In genomic region chr11:86818466-86819282, GRCh38 we compare ENCODE assay signal across 8 cellular contexts. TPM values are rescaled to one million over a fixed set of nuclear protein-coding genes. Genes with fewer than 3 reads are reported as not detected.
DNase-seq lines count a peak whose midpoint lies in the region; ATAC-seq, FAIRE-seq and TF ChIP-seq lines count a peak whose summit lies in the region.

No MANE protein-coding gene starts in this region.

- no peak overlapping the region for H3K4me2 ChIP-seq in OCI-LY7 (ENCODE audit: low read length)

- H2AFZ ChIP-seq in OCI-LY7 (ENCODE audit: low read length): peak overlapping the region; percentile 37; the same call in 1 of the 2 replicates

- POLR2A ChIA-PET in OCI-LY7 (lab: Charles Lee): no interaction called here

- CTCF ChIA-PET in OCI-LY7 (lab: Charles Lee; ENCODE audit: unreplicated experiment): no interaction called here

- ATAC-seq in HG03280 (IDR thresholded peaks at IDR 0.05; ENCODE audit: unreplicated experiment): no peak

- H3K4me3 ChIP-seq in OCI-LY7 (ENCODE audit: low read depth, low read length, poor library complexity, severe bottlenecking): no peak overlapping the region
- H3K4me3 ChIP-seq in mesodermal cell (ENCODE audit: extremely low read depth, insufficient read depth, low read length, poor library complexity, severe bottlenecking): no peak overlapping the region

- H3K9me2 ChIP-seq in OCI-LY7 (ENCODE audit: insufficient read depth, low read length): no peaks in the 10 kb centered on the region

- DNase-seq in GM12892 (ENCODE audit: insufficient read length): no peak
- DNase-seq in OCI-LY7 (ENCODE audit: low spot score): peak; percentile 58
- peak; percentile 88 for DNase-seq in dermis blood vessel endothelial cell
- no peak for DNase-seq in GM19240 (ENCODE audit: insufficient read length, low spot score)

- no peaks in the 10 kb centered on the region for H3K79me2 ChIP-seq in OCI-LY7 (ENCODE audit: insufficient read depth, low read depth, low read length)

- no peak for TF ChIP-seq POLR2A in GM12892 (IDR thresholded peaks at IDR 0.05; ENCODE audit: low read depth, low read length)

- BruUV-seq in OCI-LY7 (replicated peaks; lab: Mats Ljungman, UMichigan): no TSS peak

- FAIRE-seq in A204.1 (lab: Jason Lieb, UNC): peak; percentile 98
- FAIRE-seq in GM12892 (lab: Jason Lieb, UNC): peak; percentile 87

- intact Hi-C loops in OCI-LY7 (cut with micrococcal nuclease; ENCODE audit: unreplicated experiment): loop anchor here (1.0 to 2.0 kb wide), 2 partner anchors 362 to 964 kb away; partner anchors contain the start of gene CCDC83

- H3K27ac ChIP-seq in OCI-LY7 (ENCODE audit: low read depth, low read length, poor library complexity, severe bottlenecking) (no peak overlapping the region), mesodermal cell (ENCODE audit: low read depth, low read length, severe bottlenecking) (peak overlapping the region; percentile 79)

- H3K9me3 ChIP-seq in OCI-LY7 (ENCODE audit: low read length) (no peaks in the 10 kb centered on the region), mesodermal cell (ENCODE audit: control insufficient read depth, low read length) (peaks cover 4% of the 10 kb centered on the region)

- 37 to 56% methylated on average over 4 to 8 of the region's 11 CpGs for WGBS in mesodermal cell (ENCODE audit: insufficient coverage in 2 of 2), 2 experiments

- 0 out of 2 replicates have a peak, but pooled peaks cover 3% of the 10 kb centered on the region for H4K20me1 ChIP-seq in OCI-LY7 (ENCODE audit: insufficient read depth, low read length)

- TF ChIP-seq CTCF in LNCAP (IDR thresholded peaks at IDR 0.05) (peak; percentile 66), OCI-LY7 (conservative IDR thresholded peaks at IDR 0.05; ENCODE audit: low read length) (peak; percentile 89)

- no peaks in the 10 kb centered on the region for H3K4me1 ChIP-seq in OCI-LY7 (ENCODE audit: insufficient read depth, low read length, poor library complexity, severe bottlenecking)
- H3K4me1 ChIP-seq in mesodermal cell (ENCODE audit: control insufficient read depth, insufficient read depth, low read length, poor library complexity, severe bottlenecking): peaks cover 55% of the 10 kb centered on the region

- H3K36me3 ChIP-seq in OCI-LY7 (ENCODE audit: insufficient read depth, low read length) (no peaks in the 10 kb centered on the region), mesodermal cell (ENCODE audit: control insufficient read depth, insufficient read depth, low read length) (peaks cover 13% of the 10 kb centered on the region)

RNA-seq across cellular contexts. Expression of gene PRSS23, which starts 18.3 kb away (rescaled TPM):
- not detected for polyA plus RNA-seq in GM12892 (2012; ENCODE audit: missing spikeins)
- total RNA-seq in OCI-LY7 (2014; rRNA removed; shearing (Covaris generic)): not detected in 2 replicates
- total RNA-seq in OCI-LY7 (2022) (not detected in 2 replicates), dermis blood vessel endothelial cell (79.1 and 236 TPM in 2 replicates)
- polyA plus RNA-seq in mesodermal cell (2013, experiment 1 of 2): 450 TPM
- 338 TPM for polyA plus RNA-seq in mesodermal cell (2013, experiment 2 of 2)

Comparison
In these comparisons a context has a peak if more than half of its experiments do, and no peak if none do; other contexts are left out.
1. DNase-seq: peak in OCI-LY7 (single experiment) and dermis blood vessel endothelial cell (single experiment); none in GM12892 (single experiment) and GM19240 (single experiment).
2. RNA of gene PRSS23, which starts 18.3 kb away (total RNA-seq): 79.1 to 236 TPM in dermis blood vessel endothelial cell; not detected in OCI-LY7; every median in the first group is over 10 times any median in the second.